In the genomic region with DNA sequence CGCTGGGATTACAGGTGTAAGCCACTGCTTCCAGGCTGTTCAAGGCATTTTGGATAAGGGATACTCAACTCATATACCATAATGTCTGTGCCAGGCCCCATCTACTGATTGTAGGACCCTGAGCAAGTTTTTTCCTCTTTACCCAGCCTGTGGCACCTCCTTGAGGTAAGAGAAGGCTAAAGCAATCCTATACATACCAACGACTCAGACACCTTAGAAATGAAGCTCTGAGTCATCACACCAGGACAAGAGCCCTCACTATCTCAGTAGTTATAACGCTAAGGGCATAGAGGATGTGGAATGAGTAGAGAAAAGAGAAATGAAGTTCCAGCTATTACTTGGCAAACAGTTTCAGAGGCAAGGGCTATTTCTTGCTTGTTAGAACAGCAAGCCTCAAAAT, we compare ENCODE assay signal across 13 cellular contexts. TPM values are rescaled to one million over a fixed set of nuclear protein-coding genes. Genes with fewer than 3 reads are reported as not detected.
DNase-seq lines count a peak whose midpoint lies in the region; ATAC-seq and FAIRE-seq lines count a peak whose summit lies in the region.
"Had no signal": no experiment of that assay in that cellular context is flagged by ENCODE, and none has a peak within 500 bp of the region (broad histone marks: within the 10 kb centered on the region; RNA-seq: fewer than 3 reads in every experiment).

No MANE protein-coding gene starts in this region.

- peak; percentile 11 for DNase-seq in stimulated activated CD4-positive, alpha-beta T cell treated with anti-CD3 and anti-CD28 coated beads, Interleukin-15, amount 100 ng/mL, for 24 hours
- DNase-seq in stimulated activated CD4-positive, alpha-beta T cell treated with anti-CD3 and anti-CD28 coated beads, Interleukin-12 subunit alpha, Interleukin-12 subunit beta, amount 100 ng/mL, for 4 hours, result no peak
- DNase-seq in NT2/D1 (ENCODE audit: low read depth, low spot score) (peak; percentile 43), dermis blood vessel endothelial cell (peak; percentile 21), urothelium cell line (ENCODE audit: low spot score) (peak; percentile 35), NCI-H345 treated with DMSO at 0.1 percent for 48 hours (lab: John Stamatoyannopoulos, UW; ENCODE audit: unreplicated experiment) (no peak)
- DNase-seq: activated naive CD4-positive, alpha-beta T cell treated with Interleukin-2 at 50 U/mL for 16 hours; COR-L47; gastrocnemius medialis; natural killer cell had no signal

- no peak overlapping the region for H3K4me3 ChIP-seq in NT2/D1 (ENCODE audit: insufficient read length, low read depth)
- H3K4me3 ChIP-seq: gastrocnemius medialis, SK-N-MC had no signal

- no peaks in the 10 kb centered on the region for H3K9me3 ChIP-seq in NT2/D1 (ENCODE audit: insufficient read depth, low read length)
- H3K9me3 ChIP-seq: gastrocnemius medialis had no signal

- FAIRE-seq in urothelium cell line (lab: Jason Lieb, UNC), result no peak

- no peaks in the 10 kb centered on the region for H3K36me3 ChIP-seq in NT2/D1 (ENCODE audit: insufficient read depth, insufficient read length, low read length)
- H3K36me3 ChIP-seq: gastrocnemius medialis had no signal

- H3K27me3 ChIP-seq in NT2/D1 (ENCODE audit: insufficient read depth, insufficient read length), result no peaks in the 10 kb centered on the region
- H3K27me3 ChIP-seq: gastrocnemius medialis had no signal

- peaks cover 4% of the 10 kb centered on the region for H3K4me1 ChIP-seq in NT2/D1 (ENCODE audit: insufficient read depth, insufficient read length)

- ATAC-seq in GM18867 (IDR thresholded peaks at IDR 0.05; ENCODE audit: unreplicated experiment) (no peak), HG02885 (IDR thresholded peaks at IDR 0.05; ENCODE audit: poor library complexity, unreplicated experiment) (no peak)
- ATAC-seq: gastrocnemius medialis had no signal

- no peak overlapping the region for H3K9ac ChIP-seq in NT2/D1 (ENCODE audit: insufficient read length, low read depth)

RNA-seq across cellular contexts. Expression of gene NDRG3, which starts 16.9 kb away (rescaled TPM):
- 18.7 and 34.0 TPM in 2 replicates for total RNA-seq in dermis blood vessel endothelial cell

RNA-seq across cellular contexts. Expression of gene DSN1, which starts 44.6 kb away (rescaled TPM):
- 24.7 and 27.0 TPM in 2 replicates for total RNA-seq in dermis blood vessel endothelial cell

Comparison
In these comparisons a context has a peak if more than half of its experiments do, and no peak if none do; other contexts are left out.
1. DNase-seq: peak in stimulated activated CD4-positive, alpha-beta T cell treated with anti-CD3 and anti-CD28 coated beads, Interleukin-15, amount 100 ng/mL, for 24 hours (single experiment), NT2/D1 (single experiment), dermis blood vessel endothelial cell (single experiment) and urothelium cell line (single experiment); none in stimulated activated CD4-positive, alpha-beta T cell treated with anti-CD3 and anti-CD28 coated beads, Interleukin-12 subunit alpha, Interleukin-12 subunit beta, amount 100 ng/mL, for 4 hours (single experiment) and NCI-H345 treated with DMSO at 0.1 percent for 48 hours (single experiment).